Comparison of ENCODE assay signal across 13 cellular contexts in genomic region chr14:77088219-77088618, GRCh38. TPM values are rescaled to one million over a fixed set of nuclear protein-coding genes. Genes with fewer than 3 reads are reported as not detected.
DNase-seq lines count a peak whose midpoint lies in the region; ATAC-seq lines count a peak whose summit lies in the region.
"Had no signal": no experiment of that assay in that cellular context is flagged by ENCODE, and none has a peak within 500 bp of the region (broad histone marks: within the 10 kb centered on the region; RNA-seq: fewer than 3 reads in every experiment).

No MANE protein-coding gene starts in this region.

- H3K27ac Mint-ChIP-seq in T-helper 17 cell, result peak overlapping the region; percentile 95
- H3K27ac Mint-ChIP-seq: activated CD4-positive, alpha-beta memory T cell treated with anti-CD3 and anti-CD28 coated beads for 36 hours had no signal

- H3K9me3 ChIP-seq in T-helper 17 cell (ENCODE audit: control insufficient read depth, low read length, poor library complexity, severe bottlenecking), result peaks cover 6% of the 10 kb centered on the region

- no peak overlapping the region for H3K4me3 Mint-ChIP-seq in T-helper 17 cell
- H3K4me3 Mint-ChIP-seq: activated CD4-positive, alpha-beta memory T cell treated with anti-CD3 and anti-CD28 coated beads for 36 hours; IgD-negative memory B cell had no signal

- H3K4me1 Mint-ChIP-seq in T-helper 17 cell, result peaks cover 26% of the 10 kb centered on the region

- intact Hi-C loops in Right ventricle myocardium superior (cut with DNase I), result no loop called here

- H3K36me3 Mint-ChIP-seq in T-helper 17 cell (ENCODE audit: low read depth), result peaks cover 5% of the 10 kb centered on the region

- H3K27me3 Mint-ChIP-seq in T-helper 17 cell, result no peaks in the 10 kb centered on the region
- H3K27me3 Mint-ChIP-seq: activated CD4-positive, alpha-beta memory T cell treated with anti-CD3 and anti-CD28 coated beads for 36 hours had no signal

- ATAC-seq in T-helper 17 cell (peak; percentile 69), HG03045 (IDR thresholded peaks at IDR 0.05; ENCODE audit: unreplicated experiment) (no peak), Right ventricle myocardium superior (ENCODE audit: poor library complexity) (no peak)
- ATAC-seq: left ventricle myocardium superior, Panc1 had no signal

- peak; percentile 38 for DNase-seq in NCI-H2029 (lab: John Stamatoyannopoulos, UW)
- DNase-seq in NCI-H2029 treated with DMSO at 0.1 percent for 48 hours (lab: John Stamatoyannopoulos, UW), result no peak
- peak in 1 of 3 donors; percentile 18 for DNase-seq in T-helper 17 cell
- DNase-seq in kidney tubule cell (ENCODE audit: low spot score), result peak; percentile 49
- peak; percentile 84 for DNase-seq in ureter (ENCODE audit: low spot score)
- DNase-seq in Right ventricle myocardium superior, result no peak
- no peak for DNase-seq in stimulated activated CD4-positive, alpha-beta T cell treated with anti-CD3 and anti-CD28 coated beads, Interleukin-4, amount 100 ng/mL, for 1 hour
- DNase-seq: activated CD4-positive, alpha-beta memory T cell treated with anti-CD3 and anti-CD28 coated beads for 36 hours; left ventricle myocardium superior had no signal

RNA-seq across cellular contexts. Expression of gene CIPC, which starts 9.8 kb away (rescaled TPM):
- total RNA-seq in T-helper 17 cell (10 to 100 TPM; 11.2 to 13.4 TPM), ureter (39.5 TPM), Right ventricle myocardium superior (64.1 TPM)

RNA-seq across cellular contexts. Expression of gene ZDHHC22, which starts 53.4 kb away (rescaled TPM):
- not detected for total RNA-seq in T-helper 17 cell
- total RNA-seq in ureter, result not detected
- total RNA-seq in Right ventricle myocardium superior, result not detected
- total RNA-seq: activated CD4-positive, alpha-beta memory T cell treated with anti-CD3 and anti-CD28 coated beads for 36 hours; epithelial cell of proximal tubule; left ventricle myocardium superior had no signal

RNA-seq across cellular contexts. Expression of gene IRF2BPL, which starts 59.7 kb away (rescaled TPM):
- total RNA-seq in T-helper 17 cell, result 10 to 100 TPM; 41.9 to 51.7 TPM
- total RNA-seq in ureter, result 77.2 TPM
- 38.8 TPM for total RNA-seq in Right ventricle myocardium superior

Comparison
In these comparisons a context has a peak if more than half of its experiments do, and no peak if none do; other contexts are left out.
1. DNase-seq: peak in NCI-H2029 (single experiment), kidney tubule cell (single experiment) and ureter (single experiment); none in NCI-H2029 treated with DMSO at 0.1 percent for 48 hours (single experiment), Right ventricle myocardium superior (single experiment) and stimulated activated CD4-positive, alpha-beta T cell treated with anti-CD3 and anti-CD28 coated beads, Interleukin-4, amount 100 ng/mL, for 1 hour (single experiment).